In genomic region chr22:32494971-32495370, GRCh38 we compare ENCODE assay signal across 30 cellular contexts. TPM values are rescaled to one million over a fixed set of nuclear protein-coding genes. Genes with fewer than 3 reads are reported as not detected.
DNase-seq lines count a peak whose midpoint lies in the region; ATAC-seq, FAIRE-seq and TF ChIP-seq lines count a peak whose summit lies in the region.
"Had no signal": no experiment of that assay in that cellular context is flagged by ENCODE, and none has a peak within 500 bp of the region (broad histone marks: within the 10 kb centered on the region; RNA-seq: fewer than 3 reads in every experiment).

No MANE protein-coding gene starts in this region.

- H3K27ac ChIP-seq in spleen, result no peak overlapping the region
- H3K27ac ChIP-seq: BLaER1, PC-9, SJCRH30 had no signal

- no peaks in the 10 kb centered on the region for H3K27me3 Mint-ChIP-seq in activated CD4-positive, alpha-beta T cell treated with anti-CD3 and anti-CD28 coated beads for 36 hours
- H3K27me3 Mint-ChIP-seq: CD4-positive, CD25-positive, alpha-beta regulatory T cell had no signal

- H3K4me3 ChIP-seq in bronchial epithelial cell (ENCODE audit: low read depth, low read length) (no peak overlapping the region), spleen (no peak overlapping the region)
- H3K4me3 ChIP-seq: BLaER1, GM23338, HAP-1, K562, PC-9, SJCRH30 had no signal

- DNase-seq in activated CD4-positive, alpha-beta T cell treated with anti-CD3 and anti-CD28 coated beads for 36 hours, result no peak
- no peak for DNase-seq in activated CD4-positive, alpha-beta T cell treated with anti-CD3 and anti-CD28 coated beads for 4 hours
- DNase-seq in GM12892 (ENCODE audit: insufficient read length) (no peak), NCI-H69 (lab: John Stamatoyannopoulos, UW) (peak; percentile 26), bronchial epithelial cell (ENCODE audit: low read depth) (no peak), spleen (no peak)
- DNase-seq: CD4-positive, CD25-positive, alpha-beta regulatory T cell; DMS153; DND-41; HFFc6; Kasumi-1; MV-4-11; NCI-H1105; NCI-H1436 treated with DMSO at 0.1 percent for 48 hours; NCI-H187 treated with DMSO at 0.1 percent for 48 hours; NCI-H345; PC-9; SJCRH30 had no signal

- H3K36me3 ChIP-seq in bronchial epithelial cell (ENCODE audit: control insufficient read depth, insufficient read depth, low read length) (peaks cover 13% of the 10 kb centered on the region), spleen (peaks cover 3 to 100% (median 90%) of the 10 kb centered on the region in 6 donors)

- no peaks in the 10 kb centered on the region for H3K4me1 ChIP-seq in spleen
- H3K4me1 ChIP-seq: BLaER1, HAP-1, SJCRH30 had no signal

- peak overlapping the region; percentile 3 for H3K27ac Mint-ChIP-seq in activated CD4-positive, alpha-beta T cell treated with anti-CD3 and anti-CD28 coated beads for 36 hours
- H3K27ac Mint-ChIP-seq: GM23338, HFFc6 had no signal

- FAIRE-seq in GM12892 (lab: Jason Lieb, UNC), result peak; percentile 24
- FAIRE-seq in bronchial epithelial cell (lab: Jason Lieb, UNC), result peak; percentile 36
- FAIRE-seq: A204.1, K562 had no signal

- no peak for TF ChIP-seq POLR2A in GM12892 (IDR thresholded peaks at IDR 0.05; ENCODE audit: low read depth, low read length)
- TF ChIP-seq POLR2A in spleen (IDR thresholded peaks at IDR 0.05), result no peak

- no peak overlapping the region for H3K4me3 Mint-ChIP-seq in activated CD4-positive, alpha-beta T cell treated with anti-CD3 and anti-CD28 coated beads for 36 hours
- H3K4me3 Mint-ChIP-seq: CD4-positive, CD25-positive, alpha-beta regulatory T cell; GM23338; HFFc6 had no signal

- 94 to 97% (median 95%) methylated on average over 4 of the region's 4 CpGs for WGBS in spleen, 5 donors

- H3K36me3 Mint-ChIP-seq in activated CD4-positive, alpha-beta T cell treated with anti-CD3 and anti-CD28 coated beads for 36 hours (ENCODE audit: low read depth), result peaks cover 60% of the 10 kb centered on the region

- ATAC-seq in activated CD4-positive, alpha-beta T cell treated with anti-CD3 and anti-CD28 coated beads for 36 hours, result no peak
- ATAC-seq in GM21619 (IDR thresholded peaks at IDR 0.05; ENCODE audit: unreplicated experiment), result no peak
- ATAC-seq in GM18502 (IDR thresholded peaks at IDR 0.05; ENCODE audit: poor library complexity, unreplicated experiment), result no peak
- ATAC-seq: GM23338, K562, Right ventricle myocardium inferior had no signal

- POLR2A ChIA-PET in activated CD4-positive, alpha-beta T cell treated with anti-CD3 and anti-CD28 coated beads for 36 hours (lab: Charles Lee), result no interaction called here

- H3K9me3 Mint-ChIP-seq in activated CD4-positive, alpha-beta T cell treated with anti-CD3 and anti-CD28 coated beads for 36 hours (ENCODE audit: low read depth), result no peaks in the 10 kb centered on the region
- H3K9me3 Mint-ChIP-seq: CD4-positive, CD25-positive, alpha-beta regulatory T cell; GM23338; HFFc6 had no signal

- TF ChIP-seq CTCF in bronchial epithelial cell (IDR thresholded peaks at IDR 0.05; ENCODE audit: insufficient read depth, low read length, severe bottlenecking) (no peak), spleen (IDR thresholded peaks at IDR 0.05 in 8 of 11, conservative IDR thresholded peaks at IDR 0.05 in 3 of 11) (no peak)

- peaks cover 2% of the 10 kb centered on the region for H3K4me1 Mint-ChIP-seq in activated CD4-positive, alpha-beta T cell treated with anti-CD3 and anti-CD28 coated beads for 36 hours
- H3K4me1 Mint-ChIP-seq: GM23338 had no signal

- H3K27me3 ChIP-seq in bronchial epithelial cell (ENCODE audit: control insufficient read depth, insufficient read depth, low read length) (no peaks in the 10 kb centered on the region), spleen (replicated peaks in 1 of 7) (no peaks in the 10 kb centered on the region)
- H3K27me3 ChIP-seq: BLaER1, SJCRH30 had no signal

- H3K9me3 ChIP-seq in spleen, result no peaks in the 10 kb centered on the region
- H3K9me3 ChIP-seq: BLaER1, HAP-1, SJCRH30 had no signal

- intact Hi-C loops in activated CD4-positive, alpha-beta T cell treated with anti-CD3 and anti-CD28 coated beads for 36 hours (cut with DNase I, micrococcal nuclease), result no loop called here
- intact Hi-C loops in spleen (cut with DNase I; ENCODE audit: low total_unique reads), result no loop called here

- CTCF ChIA-PET in activated CD4-positive, alpha-beta T cell treated with anti-CD3 and anti-CD28 coated beads for 36 hours (lab: Charles Lee), result interaction anchor here (0.6 to 1.4 kb wide), 3 partner anchors 14 to 519 kb away, joined by 3 to 4 read pairs (median 3); no protein-coding TSS in a partner anchor

RNA-seq across cellular contexts. Expression of gene FBXO7, which starts 20.4 kb away (rescaled TPM):
- total RNA-seq in activated CD4-positive, alpha-beta T cell treated with anti-CD3 and anti-CD28 coated beads for 36 hours, result 10 to 100 TPM; 81.3 to 85.6 TPM
- 75.0 TPM for polyA plus RNA-seq in GM12892 (2012; ENCODE audit: missing spikeins)
- 47.4 and 49.5 TPM in 2 replicates for total RNA-seq in bronchial epithelial cell
- total RNA-seq in spleen, result 100 to 1,000 TPM in 5 of 7 donors, 10 to 100 TPM in 2; 77.1 to 151 (median 115) TPM
- 10 to 100 TPM; 55.9 to 86.9 (median 61.8) TPM for polyA plus RNA-seq in spleen

RNA-seq across cellular contexts. Expression of gene BPIFC, which starts 30.7 kb away (rescaled TPM):
- not detected for total RNA-seq in activated CD4-positive, alpha-beta T cell treated with anti-CD3 and anti-CD28 coated beads for 36 hours
- not detected for polyA plus RNA-seq in GM12892 (2012; ENCODE audit: missing spikeins)
- 0.64 TPM in 1 of 2 replicates, not detected in the other for total RNA-seq in bronchial epithelial cell
- total RNA-seq in spleen, result not detected
- not detected for polyA plus RNA-seq in spleen
- total RNA-seq: CD4-positive, CD25-positive, alpha-beta regulatory T cell; GM23338; HFFc6; HT1080; K562; M059J; PC-9; Right ventricle myocardium inferior; RPMI7951; SJCRH30 had no signal
- polyA plus RNA-seq: AG04450; CD4-positive, CD25-positive, alpha-beta regulatory T cell; GM23338; K562 had no signal
